In genomic region chr9:136808781-136809158, GRCh38 we compare ENCODE assay signal across 8 cellular contexts. TPM values are rescaled to one million over a fixed set of nuclear protein-coding genes. Genes with fewer than 3 reads are reported as not detected.
DNase-seq lines count a peak whose midpoint lies in the region; ATAC-seq, FAIRE-seq and TF ChIP-seq lines count a peak whose summit lies in the region.

No MANE protein-coding gene starts in this region.

- BruUV-seq in endothelial cell of umbilical vein (replicated peaks; lab: Mats Ljungman, UMichigan) = no TSS peak

- peaks cover 47% of the 10 kb centered on the region for H3K79me2 ChIP-seq in endothelial cell of umbilical vein (ENCODE audit: control insufficient read depth, insufficient read depth, low read length)

- peak overlapping the region; percentile 70 for H3K4me2 ChIP-seq in endothelial cell of umbilical vein (ENCODE audit: insufficient read depth, low read length)

- H3K4me3 ChIP-seq in Peyer's patch (peak overlapping the region; percentile 94 to 100 (median 99)), endothelial cell of umbilical vein (replicated peaks in 1 of 3; ENCODE audit: insufficient read depth in 1 of 3, low read depth in 1 of 3, low read length in 3 of 3) (peak overlapping the region; percentile 78 to 98 (median 90)), neutrophil (ENCODE audit: low read depth in 1 of 2, low read length in 1 of 2) (peak overlapping the region; percentile 76 to 83)

- H4K20me1 ChIP-seq in endothelial cell of umbilical vein (replicated peaks; ENCODE audit: control insufficient read depth, extremely low read depth, insufficient read depth, low read length) = no peaks in the 10 kb centered on the region

- POLR2A ChIA-PET in endothelial cell of umbilical vein (lab: Charles Lee) = no interaction called here

- no peak for TF ChIP-seq CTCF in Peyer's patch (IDR thresholded peaks at IDR 0.05)
- no peak for TF ChIP-seq CTCF in endothelial cell of umbilical vein (IDR thresholded peaks at IDR 0.05; ENCODE audit: extremely low read depth in 1 of 2, insufficient read depth in 1 of 2, low read depth in 1 of 2, low read length in 2 of 2)
- no peak for TF ChIP-seq CTCF in neutrophil (IDR thresholded peaks at IDR 0.05)
- no peak for TF ChIP-seq CTCF in omental fat pad (IDR thresholded peaks at IDR 0.05)

- dilution Hi-C loops in endothelial cell of umbilical vein (cut with MboI; ENCODE audit: extremely low pct_ligation_motif_present, low sequenced_read_pairs) = loop anchor here (25.0 kb wide), 1 partner anchor 129 kb away; the partner anchor contains the start of genes C8G and FBXW5

- intact Hi-C loops in endothelial cell of umbilical vein (cut with micrococcal nuclease) = loop anchor here (5.0 kb wide), 1 partner anchor 34 kb away; the partner anchor contains the start of gene AJM1

- H3K27me3 ChIP-seq in Peyer's patch (no peaks in the 10 kb centered on the region), endothelial cell of umbilical vein (ENCODE audit: control insufficient read depth in 2 of 2, insufficient read depth in 2 of 2, low read length in 2 of 2) (no peaks in the 10 kb centered on the region), neutrophil (no peaks in the 10 kb centered on the region)

- FAIRE-seq in endothelial cell of umbilical vein (lab: Jason Lieb, UNC) = peak; percentile 67

- peak; percentile 32 for DNase-seq in DMS79 treated with DMSO at 0.1 percent for 48 hours (lab: John Stamatoyannopoulos, UW)
- DNase-seq in DMS79 (lab: John Stamatoyannopoulos, UW) = no peak
- DNase-seq in Peyer's patch = no peak
- peak; percentile 34 for DNase-seq in endothelial cell of umbilical vein (ENCODE audit: low read depth, low spot score)
- DNase-seq in omental fat pad (ENCODE audit: low spot score) = no peak
- DNase-seq in cerebellar cortex (ENCODE audit: low spot score) = no peak

- TF ChIP-seq POLR2A in Peyer's patch (IDR thresholded peaks at IDR 0.05) (no peak), endothelial cell of umbilical vein (IDR thresholded peaks at IDR 0.05; ENCODE audit: low read depth, low read length) (no peak)

- no peak overlapping the region for H2AFZ ChIP-seq in endothelial cell of umbilical vein (ENCODE audit: low read depth, low read length)

- H3K9me3 ChIP-seq in Peyer's patch (no peaks in the 10 kb centered on the region), endothelial cell of umbilical vein (replicated peaks; ENCODE audit: control insufficient read depth, insufficient read depth, low read length) (no peaks in the 10 kb centered on the region), neutrophil (no peaks in the 10 kb centered on the region)

- CTCF ChIA-PET in endothelial cell of umbilical vein (lab: Charles Lee) = interaction anchor here (0.7 to 3.7 kb wide), 3 partner anchors 11 to 33 kb away, joined by 3 to 13 read pairs (median 7); partner anchors contain the start of gene AJM1

- H3K9me1 ChIP-seq in endothelial cell of umbilical vein (replicated peaks; ENCODE audit: control insufficient read depth, extremely low read depth, insufficient read depth, low read length) = no peaks in the 10 kb centered on the region

- peak overlapping the region; percentile 80 for H3K9ac ChIP-seq in endothelial cell of umbilical vein (replicated peaks; ENCODE audit: extremely low read depth, insufficient read depth, low read length)

- H3K36me3 ChIP-seq in Peyer's patch (peaks cover 0 to 17% (median 0%) of the 10 kb centered on the region in 3 donors), endothelial cell of umbilical vein (ENCODE audit: control insufficient read depth in 2 of 2, extremely low read depth in 1 of 2, insufficient read depth in 2 of 2, low read length in 2 of 2) (peaks cover 3 to 6% of the 10 kb centered on the region in 2 experiments), neutrophil (peaks cover 8% of the 10 kb centered on the region)

- peaks cover 6 to 44% (median 17%) of the 10 kb centered on the region in 4 donors for H3K4me1 ChIP-seq in Peyer's patch
- H3K4me1 ChIP-seq in endothelial cell of umbilical vein (ENCODE audit: control insufficient read depth, extremely low read depth, insufficient read depth, low read length) = peaks cover 15% of the 10 kb centered on the region
- peaks cover 31 to 39% of the 10 kb centered on the region in 2 experiments for H3K4me1 ChIP-seq in neutrophil (ENCODE audit: control insufficient read depth in 1 of 2, insufficient read depth in 1 of 2, low read depth in 1 of 2, low read length in 1 of 2)

- no peak for ATAC-seq in omental fat pad (ENCODE audit: low FRiP score)
- no peak for ATAC-seq in GM19395 (IDR thresholded peaks at IDR 0.05; ENCODE audit: unreplicated experiment)

- H3K27ac ChIP-seq in Peyer's patch = peak overlapping the region in 3 of 4 donors; percentile 84 to 97 (median 87)
- no peak overlapping the region for H3K27ac ChIP-seq in endothelial cell of umbilical vein (ENCODE audit: insufficient read depth, low read depth, low read length)
- peak overlapping the region; percentile 85 for H3K27ac ChIP-seq in neutrophil

TF ChIP-seq in endothelial cell of umbilical vein, 7 proteins besides CTCF, POLR2A, EP300 and RAD21 (continues in another document):
- TF ChIP-seq JUN (IDR thresholded peaks at IDR 0.05; ENCODE audit: borderline replicate concordance, insufficient read depth, insufficient read length, low read depth) = no peak
- TF ChIP-seq EZH2 (IDR thresholded peaks at IDR 0.05; ENCODE audit: borderline replicate concordance, low read depth, low read length, severe bottlenecking) = no peak
- TF ChIP-seq, protein P1, sequence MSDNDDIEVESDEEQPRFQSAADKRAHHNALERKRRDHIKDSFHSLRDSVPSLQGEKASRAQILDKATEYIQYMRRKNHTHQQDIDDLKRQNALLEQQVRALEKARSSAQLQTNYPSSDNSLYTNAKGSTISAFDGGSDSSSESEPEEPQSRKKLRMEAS (IDR thresholded peaks at IDR 0.05; ENCODE audit: insufficient read depth, insufficient read length) = no peak
- no peak for TF ChIP-seq MYC (IDR thresholded peaks at IDR 0.05; ENCODE audit: low read depth, low read length)

RNA-seq across cellular contexts. Expression of gene RABL6, which starts 1.0 kb away (rescaled TPM):
- total RNA-seq in Peyer's patch = 100 to 1,000 TPM in 3 of 4 donors, 10 to 100 TPM in 1; 98.4 to 187 (median 134) TPM
- total RNA-seq in endothelial cell of umbilical vein = 112 TPM in 2 replicates
- polyA plus RNA-seq in endothelial cell of umbilical vein = 60.8 and 61.3 TPM in 2 replicates
- polyA plus RNA-seq in endothelial cell of umbilical vein (2011; cell fraction: cytosol; rRNA removed) = 52.4 and 58.7 TPM in 2 replicates
- polyA plus RNA-seq in endothelial cell of umbilical vein (2011; cell fraction: nucleus; rRNA removed) = 87.8 and 92.7 TPM in 2 replicates
- polyA plus RNA-seq in endothelial cell of umbilical vein (2012) = 111 and 119 TPM in 2 replicates
- polyA minus RNA-seq in endothelial cell of umbilical vein = 72.8 and 74.6 TPM in 2 replicates
- 60.0 TPM for polyA minus RNA-seq in endothelial cell of umbilical vein (2011; cell fraction: cytosol; rRNA and poly(A)+ RNA removed)
- 37.0 and 48.5 TPM in 2 replicates for polyA minus RNA-seq in endothelial cell of umbilical vein (2011; cell fraction: nucleus; rRNA and poly(A)+ RNA removed)
- 10 to 100 TPM; 33.7 to 46.9 (median 44.9) TPM for total RNA-seq in omental fat pad

RNA-seq across cellular contexts. Expression of gene CCDC183, which starts 12.6 kb away (rescaled TPM):
- total RNA-seq in Peyer's patch (10 to 100 TPM; 16.6 to 69.9 (median 46.0) TPM), endothelial cell of umbilical vein (0.37 TPM in 1 of 2 replicates, not detected in the other), omental fat pad (1 to 10 TPM; 1.5 to 2.8 (median 1.9) TPM)
- 0.50 and 0.60 TPM in 2 replicates for polyA plus RNA-seq in endothelial cell of umbilical vein
- 0.05 and 0.39 TPM in 2 replicates for polyA plus RNA-seq in endothelial cell of umbilical vein (2011; cell fraction: cytosol; rRNA removed)
- 3.1 and 4.1 TPM in 2 replicates for polyA plus RNA-seq in endothelial cell of umbilical vein (2011; cell fraction: nucleus; rRNA removed)
- polyA plus RNA-seq in endothelial cell of umbilical vein (2012) = 0.48 and 0.53 TPM in 2 replicates
- polyA minus RNA-seq in endothelial cell of umbilical vein = 0.27 TPM in 1 of 2 replicates, not detected in the other
- not detected for polyA minus RNA-seq in endothelial cell of umbilical vein (2011; cell fraction: cytosol; rRNA and poly(A)+ RNA removed)
- not detected in 2 replicates for polyA minus RNA-seq in endothelial cell of umbilical vein (2011; cell fraction: nucleus; rRNA and poly(A)+ RNA removed)

RNA-seq across cellular contexts. Expression of gene TMEM141, which starts 17.6 kb away (rescaled TPM):
- total RNA-seq in Peyer's patch (100 to 1,000 TPM in 3 of 4 donors, 10 to 100 TPM in 1; 52.0 to 240 (median 187) TPM), endothelial cell of umbilical vein (43.2 and 44.9 TPM in 2 replicates), omental fat pad (10 to 100 TPM; 43.1 to 88.1 (median 70.9) TPM)
- 129 and 146 TPM in 2 replicates for polyA plus RNA-seq in endothelial cell of umbilical vein
- 78.8 and 99.9 TPM in 2 replicates for polyA plus RNA-seq in endothelial cell of umbilical vein (2011; cell fraction: cytosol; rRNA removed)
- 32.2 and 36.3 TPM in 2 replicates for polyA plus RNA-seq in endothelial cell of umbilical vein (2011; cell fraction: nucleus; rRNA removed)
- polyA plus RNA-seq in endothelial cell of umbilical vein (2012) = 59.0 and 80.5 TPM in 2 replicates
- 34.6 and 38.7 TPM in 2 replicates for polyA minus RNA-seq in endothelial cell of umbilical vein
- polyA minus RNA-seq in endothelial cell of umbilical vein (2011; cell fraction: cytosol; rRNA and poly(A)+ RNA removed) = 16.9 TPM
- polyA minus RNA-seq in endothelial cell of umbilical vein (2011; cell fraction: nucleus; rRNA and poly(A)+ RNA removed) = 3.5 and 6.9 TPM in 2 replicates

RNA-seq across cellular contexts. Expression of gene AJM1, which starts 33.5 kb away (rescaled TPM):
- total RNA-seq in Peyer's patch (10 to 100 TPM in 2 of 4 donors, 1 to 10 TPM in 2; 4.1 to 17.4 (median 9.2) TPM), endothelial cell of umbilical vein (1.3 and 1.7 TPM in 2 replicates), omental fat pad (1 to 10 TPM in 1 of 4 donors, under 1 TPM in 3; 0.72 to 2.5 (median 0.78) TPM)
- polyA plus RNA-seq in endothelial cell of umbilical vein = 0.30 and 0.32 TPM in 2 replicates
- polyA plus RNA-seq in endothelial cell of umbilical vein (2011; cell fraction: cytosol; rRNA removed) = 0.06 and 0.20 TPM in 2 replicates
- polyA plus RNA-seq in endothelial cell of umbilical vein (2011; cell fraction: nucleus; rRNA removed) = 2.4 and 3.0 TPM in 2 replicates
- polyA plus RNA-seq in endothelial cell of umbilical vein (2012) = 0.44 and 0.67 TPM in 2 replicates
- polyA minus RNA-seq in endothelial cell of umbilical vein = 0.12 and 0.17 TPM in 2 replicates
- 2.3 TPM for polyA minus RNA-seq in endothelial cell of umbilical vein (2011; cell fraction: cytosol; rRNA and poly(A)+ RNA removed)
- 0.29 and 0.67 TPM in 2 replicates for polyA minus RNA-seq in endothelial cell of umbilical vein (2011; cell fraction: nucleus; rRNA and poly(A)+ RNA removed)

RNA-seq across cellular contexts. Expression of gene PHPT1, which starts 40.4 kb away (rescaled TPM):
- 100 to 1,000 TPM in 2 of 4 donors, 10 to 100 TPM in 2; 66.0 to 120 (median 96.5) TPM for total RNA-seq in Peyer's patch
- 139 and 165 TPM in 2 replicates for total RNA-seq in endothelial cell of umbilical vein
- 319 and 376 TPM in 2 replicates for polyA plus RNA-seq in endothelial cell of umbilical vein
- 233 and 272 TPM in 2 replicates for polyA plus RNA-seq in endothelial cell of umbilical vein (2011; cell fraction: cytosol; rRNA removed)
- polyA plus RNA-seq in endothelial cell of umbilical vein (2011; cell fraction: nucleus; rRNA removed) = 126 and 144 TPM in 2 replicates
- polyA plus RNA-seq in endothelial cell of umbilical vein (2012) = 78.8 and 146 TPM in 2 replicates
- 24.8 and 32.3 TPM in 2 replicates for polyA minus RNA-seq in endothelial cell of umbilical vein
- polyA minus RNA-seq in endothelial cell of umbilical vein (2011; cell fraction: cytosol; rRNA and poly(A)+ RNA removed) = 51.2 TPM
- 14.3 and 22.6 TPM in 2 replicates for polyA minus RNA-seq in endothelial cell of umbilical vein (2011; cell fraction: nucleus; rRNA and poly(A)+ RNA removed)
- total RNA-seq in omental fat pad = 10 to 100 TPM; 27.1 to 53.9 (median 40.9) TPM

Comparison
In these comparisons a context has a peak if more than half of its experiments do, and no peak if none do; other contexts are left out.
1. DNase-seq: peak in DMS79 treated with DMSO at 0.1 percent for 48 hours (single experiment) and endothelial cell of umbilical vein (single experiment); none in DMS79 (single experiment), Peyer's patch (0 of 3), omental fat pad (single experiment) and cerebellar cortex (single experiment).
2. RNA of gene CCDC183, which starts 12.6 kb away (total RNA-seq): 16.6 to 69.9 TPM in Peyer's patch; 1.5 to 2.8 TPM in omental fat pad and 0.37 TPM in endothelial cell of umbilical vein; every median in the first group is over 4 times any median in the second.
3. Peak in every context shown above with its lines, with median percentiles within 50 percentile points of each other: H3K4me3 ChIP-seq.